29 cellular contexts compared by ENCODE assay signal in the genomic region with DNA sequence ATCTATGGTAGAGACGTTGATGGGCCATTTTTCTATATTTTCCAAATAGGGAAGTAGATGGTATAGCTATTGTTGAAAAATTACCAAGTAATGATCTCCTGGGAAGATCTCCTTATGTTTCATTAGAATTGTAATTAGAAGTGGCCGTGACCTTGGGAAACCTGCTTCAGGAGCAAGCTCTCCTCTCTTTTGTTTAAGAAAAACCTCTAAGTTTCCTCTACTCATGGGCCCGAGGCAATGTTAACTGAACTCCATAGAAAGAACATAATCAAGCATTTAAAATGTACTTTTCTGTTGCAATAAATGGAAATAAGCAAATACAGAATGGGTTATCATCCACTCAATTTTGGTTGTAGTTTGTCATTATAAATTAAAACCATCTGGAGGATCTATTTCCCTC.
"Had no signal": no experiment of that assay in that cellular context is flagged by ENCODE, and none has a peak within 500 bp of the region (broad histone marks: within the 10 kb centered on the region; RNA-seq: fewer than 3 reads in every experiment).

No MANE protein-coding gene starts in this region.

- H3K4me3 Mint-ChIP-seq: activated CD4-positive, alpha-beta T cell treated with anti-CD3 and anti-CD28 coated beads, Interleukin-2, amount 10 ng/mL, durations not matched to agents 24 days and 14 days; activated CD8-positive, alpha-beta T cell treated with anti-CD3 and anti-CD28 coated beads for 36 hours; activated naive CD4-positive, alpha-beta T cell treated with anti-CD3 and anti-CD28 coated beads, Interleukin-2, amount 50 U/mL, for 24 hours; activated naive CD8-positive, alpha-beta T cell treated with anti-CD3 and anti-CD28 coated beads, Interleukin-2, amount 10 ng/mL, durations not matched to agents 7 days and 5 days; activated T-cell treated with anti-CD3 and anti-CD28 coated beads, Interleukin-2, amount 50 U/mL, for 72 hours; activated T-helper 17 cell treated with anti-CD3 and anti-CD28 coated beads, Interleukin-2, amount 50 U/mL, for 72 hours; T-helper 1 cell treated with Interleukin-12 subunit alpha and Interleukin-12 subunit beta and Interleukin-4 antibody, amounts not matched to agents 30 μg/mL and 1 μg/mL, for 36 hours; T-helper 2 cell treated with Interferon-gamma antibody and Interleukin-4, amounts not matched to agents 5 μg/mL and 100 μg/mL, for 36 hours had no signal

- H3K9me3 Mint-ChIP-seq: activated CD4-positive, alpha-beta T cell treated with anti-CD3 and anti-CD28 coated beads, Interleukin-2, amount 10 ng/mL, durations not matched to agents 24 days and 14 days; activated CD8-positive, alpha-beta T cell treated with anti-CD3 and anti-CD28 coated beads for 36 hours; activated naive CD4-positive, alpha-beta T cell treated with anti-CD3 and anti-CD28 coated beads, Interleukin-2, amount 50 U/mL, for 24 hours; activated T-cell treated with anti-CD3 and anti-CD28 coated beads, Interleukin-2, amount 50 U/mL, for 72 hours; activated T-helper 17 cell treated with anti-CD3 and anti-CD28 coated beads, Interleukin-2, amount 50 U/mL, for 72 hours; T-helper 1 cell treated with Interleukin-12 subunit alpha and Interleukin-12 subunit beta and Interleukin-4 antibody, amounts not matched to agents 30 μg/mL and 1 μg/mL, for 36 hours; T-helper 2 cell treated with Interferon-gamma antibody and Interleukin-4, amounts not matched to agents 5 μg/mL and 100 μg/mL, for 36 hours had no signal

- H3K27ac ChIP-seq: KMS-11 had no signal

- ATAC-seq: activated CD8-positive, alpha-beta T cell treated with anti-CD3 and anti-CD28 coated beads for 36 hours; activated T-cell treated with anti-CD3 and anti-CD28 coated beads, Interleukin-2, amount 50 U/mL, for 72 hours; activated T-helper 17 cell treated with anti-CD3 and anti-CD28 coated beads, Interleukin-2, amount 50 U/mL, for 72 hours; Panc1; Right ventricle myocardium inferior had no signal

- H3K27ac Mint-ChIP-seq: activated CD4-positive, alpha-beta T cell treated with anti-CD3 and anti-CD28 coated beads, Interleukin-2, amount 10 ng/mL, durations not matched to agents 24 days and 14 days; activated CD8-positive, alpha-beta T cell treated with anti-CD3 and anti-CD28 coated beads for 36 hours; activated naive CD4-positive, alpha-beta T cell treated with anti-CD3 and anti-CD28 coated beads, Interleukin-2, amount 50 U/mL, for 24 hours; activated naive CD8-positive, alpha-beta T cell treated with anti-CD3 and anti-CD28 coated beads, Interleukin-2, amount 10 ng/mL, durations not matched to agents 7 days and 5 days; activated T-cell treated with anti-CD3 and anti-CD28 coated beads, Interleukin-2, amount 50 U/mL, for 72 hours; activated T-helper 17 cell treated with anti-CD3 and anti-CD28 coated beads, Interleukin-2, amount 50 U/mL, for 72 hours; T-helper 1 cell treated with Interleukin-12 subunit alpha and Interleukin-12 subunit beta and Interleukin-4 antibody, amounts not matched to agents 30 μg/mL and 1 μg/mL, for 36 hours; T-helper 2 cell treated with Interferon-gamma antibody and Interleukin-4, amounts not matched to agents 5 μg/mL and 100 μg/mL, for 36 hours had no signal

- DNase-seq: activated CD4-positive, alpha-beta T cell treated with anti-CD3 and anti-CD28 coated beads, Interleukin-2, amount 10 ng/mL, durations not matched to agents 24 days and 14 days; activated CD4-positive, alpha-beta T cell treated with anti-CD3 and anti-CD28 coated beads, Interleukin-2, amount 50 U/mL, for 4 hours; activated CD8-positive, alpha-beta T cell treated with anti-CD3 and anti-CD28 coated beads for 36 hours; activated effector memory CD4-positive, alpha-beta T cell treated with anti-CD3 and anti-CD28 coated beads, Interleukin-2, amount 50 U/mL, for 16 hours; activated naive CD4-positive, alpha-beta T cell treated with Interleukin-2 at 50 U/mL for 16 hours; activated naive CD8-positive, alpha-beta T cell treated with anti-CD3 and anti-CD28 coated beads, Interleukin-2, amount 10 ng/mL, durations not matched to agents 7 days and 5 days; activated T-cell treated with anti-CD3 and anti-CD28 coated beads, Interleukin-2, amount 50 U/mL, for 1 hour; activated T-cell treated with anti-CD3 and anti-CD28 coated beads, Interleukin-2, amount 50 U/mL, for 72 hours; caudate nucleus; cerebellar nuclear complex; MM.1S; MV-4-11; NCI-H1092; NCI-H1436 treated with DMSO at 0.1 percent for 48 hours; NCI-H187; NCI-H2029 treated with DMSO at 0.1 percent for 48 hours; NCI-H2107; NCI-H2171; NCI-H510A; RPMI8226; SIG-M5 had no signal

- H3K36me3 Mint-ChIP-seq: activated naive CD8-positive, alpha-beta T cell treated with anti-CD3 and anti-CD28 coated beads, Interleukin-2, amount 10 ng/mL, durations not matched to agents 7 days and 5 days; brain had no signal

- H3K4me1 Mint-ChIP-seq: activated CD4-positive, alpha-beta T cell treated with anti-CD3 and anti-CD28 coated beads, Interleukin-2, amount 10 ng/mL, durations not matched to agents 24 days and 14 days; activated naive CD4-positive, alpha-beta T cell treated with anti-CD3 and anti-CD28 coated beads, Interleukin-2, amount 50 U/mL, for 24 hours; activated naive CD8-positive, alpha-beta T cell treated with anti-CD3 and anti-CD28 coated beads, Interleukin-2, amount 10 ng/mL, durations not matched to agents 7 days and 5 days; activated T-helper 17 cell treated with anti-CD3 and anti-CD28 coated beads, Interleukin-2, amount 50 U/mL, for 72 hours had no signal

- H3K27me3 Mint-ChIP-seq: activated CD8-positive, alpha-beta T cell treated with anti-CD3 and anti-CD28 coated beads for 36 hours; activated naive CD4-positive, alpha-beta T cell treated with anti-CD3 and anti-CD28 coated beads, Interleukin-2, amount 50 U/mL, for 24 hours; activated naive CD8-positive, alpha-beta T cell treated with anti-CD3 and anti-CD28 coated beads, Interleukin-2, amount 10 ng/mL, durations not matched to agents 7 days and 5 days; activated T-helper 17 cell treated with anti-CD3 and anti-CD28 coated beads, Interleukin-2, amount 50 U/mL, for 72 hours had no signal
